ENCODE assay signal across 30 cellular contexts in genomic region chr7:129557686-129558481, GRCh38. TPM values are rescaled to one million over a fixed set of nuclear protein-coding genes. Genes with fewer than 3 reads are reported as not detected.
DNase-seq lines count a peak whose midpoint lies in the region; ATAC-seq and TF ChIP-seq lines count a peak whose summit lies in the region.
"Had no signal": no experiment of that assay in that cellular context is flagged by ENCODE, and none has a peak within 500 bp of the region (broad histone marks: within the 10 kb centered on the region; RNA-seq: fewer than 3 reads in every experiment).

No MANE protein-coding gene starts in this region.

- no peak overlapping the region for H2BK15ac ChIP-seq in H9 (ENCODE audit: low read depth, low read length)

- H4K5ac ChIP-seq in H9 (ENCODE audit: insufficient read length, low read depth, low read length): no peak overlapping the region

- no peak overlapping the region for H3K4me3 Mint-ChIP-seq in H9
- no peak overlapping the region for H3K4me3 Mint-ChIP-seq in activated CD8-positive, alpha-beta memory T cell treated with anti-CD3 and anti-CD28 coated beads, Interleukin-2, amount 10 ng/mL, durations not matched to agents 7 days and 5 days
- H3K4me3 Mint-ChIP-seq: activated CD4-positive, alpha-beta T cell treated with anti-CD3 and anti-CD28 coated beads for 36 hours; activated CD8-positive, alpha-beta T cell treated with anti-CD3 and anti-CD28 coated beads, Interleukin-2, amount 10 ng/mL, durations not matched to agents 7 days and 5 days; activated T-helper 17 cell treated with anti-CD3 and anti-CD28 coated beads, Interleukin-2, amount 50 U/mL, for 72 hours; nephron progenitor cell; stimulated activated naive B cell treated with anti-CD40 and anti-IgM and Interleukin-4, amounts not matched to agents 10 μg/mL and 1 μg/mL and 100 μg/mL, for 72 hours had no signal

- no peak overlapping the region for H3K23ac ChIP-seq in H9 (ENCODE audit: insufficient read length, low read depth, low read length)

- H4K91ac ChIP-seq in H9 (ENCODE audit: insufficient read length, low read depth, low read length): no peak overlapping the region

- no peaks in the 10 kb centered on the region for H3K9me3 Mint-ChIP-seq in H9
- H3K9me3 Mint-ChIP-seq in activated CD8-positive, alpha-beta memory T cell treated with anti-CD3 and anti-CD28 coated beads, Interleukin-2, amount 10 ng/mL, durations not matched to agents 7 days and 5 days (ENCODE audit: low read depth): no peaks in the 10 kb centered on the region
- H3K9me3 Mint-ChIP-seq: activated naive CD4-positive, alpha-beta T cell treated with anti-CD3 and anti-CD28 coated beads, Interleukin-2, amount 50 U/mL, for 72 hours; activated T-helper 17 cell treated with anti-CD3 and anti-CD28 coated beads, Interleukin-2, amount 50 U/mL, for 72 hours; nephron progenitor cell; stimulated activated naive B cell treated with anti-CD40 and anti-IgM and Interleukin-4, amounts not matched to agents 10 μg/mL and 1 μg/mL and 100 μg/mL, for 72 hours had no signal

- no peak overlapping the region for H2BK120ac ChIP-seq in H9 (ENCODE audit: low read depth, low read length, poor library complexity, severe bottlenecking)

- peak overlapping the region; percentile 8 for H3K4me2 ChIP-seq in H9 (ENCODE audit: insufficient read depth, insufficient read length, low read length)
- H3K4me2 ChIP-seq in OCI-LY3 (ENCODE audit: low read length): peak overlapping the region; percentile 11; the same call in 1 of the 2 replicates

- no peaks in the 10 kb centered on the region for H3K79me1 ChIP-seq in H9 (ENCODE audit: insufficient read depth, low read depth, low read length, poor library complexity, severe bottlenecking)

- no peak overlapping the region for H3K9ac ChIP-seq in H9 (ENCODE audit: extremely low read depth, insufficient read length, low read length)
- no peak overlapping the region for H3K9ac ChIP-seq in OCI-LY3 (ENCODE audit: low read length)

- WGBS in H9 (ENCODE audit: extremely low coverage, insufficient read length, low lambda C conversion rate): no CpG with 5 or more reads among the region's 11 CpGs

- H4K8ac ChIP-seq in H9 (replicated peaks; ENCODE audit: insufficient read length, low read depth, low read length): no peak overlapping the region

- H3K36me3 Mint-ChIP-seq in H9 (ENCODE audit: insufficient read depth in 1 of 3, low read depth in 3 of 3): no peaks in the 10 kb centered on the region
- no peaks in the 10 kb centered on the region for H3K36me3 Mint-ChIP-seq in activated CD8-positive, alpha-beta memory T cell treated with anti-CD3 and anti-CD28 coated beads, Interleukin-2, amount 10 ng/mL, durations not matched to agents 7 days and 5 days
- H3K36me3 Mint-ChIP-seq: activated naive CD4-positive, alpha-beta T cell treated with anti-CD3 and anti-CD28 coated beads, Interleukin-2, amount 50 U/mL, for 72 hours; stimulated activated naive B cell treated with anti-CD40 and anti-IgM and Interleukin-4, amounts not matched to agents 10 μg/mL and 1 μg/mL and 100 μg/mL, for 72 hours had no signal

- peaks cover 12% of the 10 kb centered on the region for H3K4me1 ChIP-seq in H9 (ENCODE audit: insufficient read depth, low read length)
- peaks cover 5% of the 10 kb centered on the region; the same call in 1 of the 2 replicates for H3K4me1 ChIP-seq in OCI-LY3 (ENCODE audit: low read length)
- H3K4me1 ChIP-seq: gastrocnemius medialis, pancreas had no signal

- no peak for ATAC-seq in GM19397 (IDR thresholded peaks at IDR 0.05; ENCODE audit: unreplicated experiment)
- no peak for ATAC-seq in activated CD8-positive, alpha-beta memory T cell treated with anti-CD3 and anti-CD28 coated beads, Interleukin-2, amount 10 ng/mL, durations not matched to agents 7 days and 5 days
- ATAC-seq: activated CD4-positive, alpha-beta T cell treated with anti-CD3 and anti-CD28 coated beads for 36 hours; activated CD8-positive, alpha-beta T cell treated with anti-CD3 and anti-CD28 coated beads, Interleukin-2, amount 10 ng/mL, durations not matched to agents 7 days and 5 days; activated naive CD4-positive, alpha-beta T cell treated with anti-CD3 and anti-CD28 coated beads, Interleukin-2, amount 50 U/mL, for 72 hours; activated T-helper 17 cell treated with anti-CD3 and anti-CD28 coated beads, Interleukin-2, amount 50 U/mL, for 72 hours; gastrocnemius medialis; Panc1; pancreas; stimulated activated naive B cell treated with anti-CD40 and anti-IgM and Interleukin-4, amounts not matched to agents 10 μg/mL and 1 μg/mL and 100 μg/mL, for 72 hours had no signal

- no peak overlapping the region for H2BK12ac ChIP-seq in H9 (ENCODE audit: insufficient read length, low read depth, low read length)

- peak overlapping the region; percentile 33 for H3K18ac ChIP-seq in H9 (ENCODE audit: insufficient read length, low read depth, low read length)

- no peaks in the 10 kb centered on the region for H3K79me2 ChIP-seq in H9 (ENCODE audit: insufficient read depth, low read length)
- H3K79me2 ChIP-seq in OCI-LY3 (ENCODE audit: low read length): no peaks in the 10 kb centered on the region

- no peaks in the 10 kb centered on the region for H3K23me2 ChIP-seq in H9 (ENCODE audit: insufficient read length, low read depth, low read length, poor library complexity, severe bottlenecking)

- no peak overlapping the region for H3K4me3 ChIP-seq in OCI-LY3 (ENCODE audit: low read length)
- H3K4me3 ChIP-seq: gastrocnemius medialis, pancreas, skin epidermis had no signal

- H3K9me3 ChIP-seq in H9 (ENCODE audit: control insufficient read depth, low read depth, low read length): no peaks in the 10 kb centered on the region
- H3K9me3 ChIP-seq in OCI-LY3 (ENCODE audit: insufficient read depth, low read length): no peaks in the 10 kb centered on the region
- H3K9me3 ChIP-seq: gastrocnemius medialis, pancreas had no signal

- H2AK5ac ChIP-seq in H9 (ENCODE audit: insufficient read length, low read length): no peak overlapping the region

- no peak overlapping the region for H3K56ac ChIP-seq in H9 (ENCODE audit: insufficient read length, low read depth, low read length)

- H4K20me1 ChIP-seq in H9 (ENCODE audit: control insufficient read depth, insufficient read depth, insufficient read length): no peaks in the 10 kb centered on the region
- H4K20me1 ChIP-seq in OCI-LY3 (ENCODE audit: insufficient read depth, low read length): no peaks in the 10 kb centered on the region

- no peak overlapping the region for H2BK5ac ChIP-seq in H9 (ENCODE audit: insufficient read length, low read length)

- CTCF ChIA-PET in activated CD8-positive, alpha-beta memory T cell treated with anti-CD3 and anti-CD28 coated beads, Interleukin-2, amount 10 ng/mL, durations not matched to agents 7 days and 5 days (lab: Charles Lee): interaction anchor here (1.5 kb wide), 1 partner anchor 16 kb away, joined by 3 read pairs; no protein-coding TSS in a partner anchor

- no peaks in the 10 kb centered on the region; the same call in 1 of the 2 replicates for H3K27me3 ChIP-seq in H9 (ENCODE audit: insufficient read depth, low read length)
- no peaks in the 10 kb centered on the region for H3K27me3 ChIP-seq in OCI-LY3 (ENCODE audit: low read depth, low read length)
- H3K27me3 ChIP-seq: pancreas had no signal

- H3T11ph ChIP-seq in H9 (ENCODE audit: low read length): no peak overlapping the region

- no peak overlapping the region for H3K27ac ChIP-seq in H9 (ENCODE audit: insufficient read length, low read depth, low read length)
- H3K27ac ChIP-seq in OCI-LY3 (ENCODE audit: low read length): no peak overlapping the region
- H3K27ac ChIP-seq: gastrocnemius medialis, pancreas, skin epidermis had no signal

- TF ChIP-seq CTCF in H9 (conservative IDR thresholded peaks at IDR 0.05): no peak
- no peak for TF ChIP-seq CTCF in OCI-LY3 (IDR thresholded peaks at IDR 0.05; ENCODE audit: low read depth, low read length)

- H2AFZ ChIP-seq in H9 (ENCODE audit: low read length) (no peak overlapping the region), OCI-LY3 (ENCODE audit: low read depth, low read length) (0 out of 2 replicates have a peak overlapping the region, but pooled peaks have one; percentile 46)

- peaks cover 14% of the 10 kb centered on the region; the same call in 1 of the 2 replicates for H3K27me3 Mint-ChIP-seq in H9 (ENCODE audit: low read depth)
- peaks cover 17% of the 10 kb centered on the region for H3K27me3 Mint-ChIP-seq in activated CD8-positive, alpha-beta memory T cell treated with anti-CD3 and anti-CD28 coated beads, Interleukin-2, amount 10 ng/mL, durations not matched to agents 7 days and 5 days

- H3K4me1 Mint-ChIP-seq in H9: peaks cover 21 to 33% of the 10 kb centered on the region in 2 experiments
- peaks cover 5% of the 10 kb centered on the region for H3K4me1 Mint-ChIP-seq in activated CD8-positive, alpha-beta memory T cell treated with anti-CD3 and anti-CD28 coated beads, Interleukin-2, amount 10 ng/mL, durations not matched to agents 7 days and 5 days
- H3K4me1 Mint-ChIP-seq: activated T-helper 17 cell treated with anti-CD3 and anti-CD28 coated beads, Interleukin-2, amount 50 U/mL, for 72 hours had no signal

- DNase-seq in H9: peak; percentile 77
- DNase-seq in NCI-H1417 (lab: John Stamatoyannopoulos, UW): peak in 2 of 3 experiments; percentile 68 to 83
- peak; percentile 68 for DNase-seq in iPS-NIHi7 (ENCODE audit: extremely low spot score)
- no peak for DNase-seq in NCI-H82 treated with DMSO at 0.1 percent for 48 hours (lab: John Stamatoyannopoulos, UW; ENCODE audit: unreplicated experiment)
- no peak for DNase-seq in activated CD8-positive, alpha-beta memory T cell treated with anti-CD3 and anti-CD28 coated beads, Interleukin-2, amount 10 ng/mL, durations not matched to agents 7 days and 5 days
- DNase-seq: activated CD4-positive, alpha-beta T cell treated with anti-CD3 and anti-CD28 coated beads for 36 hours; activated CD8-positive, alpha-beta T cell treated with anti-CD3 and anti-CD28 coated beads, Interleukin-2, amount 10 ng/mL, durations not matched to agents 7 days and 5 days; amygdala; C1 segment of cervical spinal cord; COR-L47; DMS53; gastrocnemius medialis; KG1; NCI-H1105; NCI-H2081 treated with DMSO at 0.1 percent for 48 hours; NCI-H446 treated with DMSO at 0.1 percent for 48 hours; nephron progenitor cell; pancreas; retina; SIG-M5; stimulated activated naive B cell treated with anti-CD40 and anti-IgM and Interleukin-4, amounts not matched to agents 10 μg/mL and 1 μg/mL and 100 μg/mL, for 72 hours; substantia nigra; trophoblast cell had no signal

- H2BK20ac ChIP-seq in H9 (ENCODE audit: low read depth, low read length, poor library complexity, severe bottlenecking): no peak overlapping the region

- no peak overlapping the region for H3K4ac ChIP-seq in H9 (ENCODE audit: low read depth, low read length)

- 0 out of 7 replicates have a peak overlapping the region, but pooled peaks of 1 of the 3 experiments have one; percentile 3 for H3K27ac Mint-ChIP-seq in H9
- H3K27ac Mint-ChIP-seq in activated CD8-positive, alpha-beta memory T cell treated with anti-CD3 and anti-CD28 coated beads, Interleukin-2, amount 10 ng/mL, durations not matched to agents 7 days and 5 days: no peak overlapping the region
- H3K27ac Mint-ChIP-seq: activated CD4-positive, alpha-beta T cell treated with anti-CD3 and anti-CD28 coated beads for 36 hours; activated CD8-positive, alpha-beta T cell treated with anti-CD3 and anti-CD28 coated beads, Interleukin-2, amount 10 ng/mL, durations not matched to agents 7 days and 5 days; activated naive CD4-positive, alpha-beta T cell treated with anti-CD3 and anti-CD28 coated beads, Interleukin-2, amount 50 U/mL, for 72 hours; activated T-helper 17 cell treated with anti-CD3 and anti-CD28 coated beads, Interleukin-2, amount 50 U/mL, for 72 hours; nephron progenitor cell; stimulated activated naive B cell treated with anti-CD40 and anti-IgM and Interleukin-4, amounts not matched to agents 10 μg/mL and 1 μg/mL and 100 μg/mL, for 72 hours had no signal

- no peak overlapping the region for H3K14ac ChIP-seq in H9 (ENCODE audit: insufficient read depth, low read length)

- H3K36me3 ChIP-seq in OCI-LY3 (replicated peaks; ENCODE audit: low read depth, low read length): no peaks in the 10 kb centered on the region
- H3K36me3 ChIP-seq: gastrocnemius medialis, pancreas had no signal

RNA-seq across cellular contexts. Expression of gene NRF1, which starts 53.6 kb away (rescaled TPM):
- total RNA-seq in H9 (2021): 19.3 and 20.0 TPM in 2 replicates
- total RNA-seq in activated CD8-positive, alpha-beta memory T cell treated with anti-CD3 and anti-CD28 coated beads, Interleukin-2, amount 10 ng/mL, durations not matched to agents 7 days and 5 days: 10 to 100 TPM; 26.4 to 29.5 TPM

RNA-seq across cellular contexts. Expression of gene SMKR1, which starts 55.6 kb away (rescaled TPM):
- 0.35 and 0.87 TPM in 2 replicates for total RNA-seq in H9 (2021)
- total RNA-seq in activated CD8-positive, alpha-beta memory T cell treated with anti-CD3 and anti-CD28 coated beads, Interleukin-2, amount 10 ng/mL, durations not matched to agents 7 days and 5 days: 1 to 10 TPM; 2.3 to 5.3 TPM
- total RNA-seq: G401, gastrocnemius medialis had no signal

Comparison
In these comparisons a context has a peak if more than half of its experiments do, and no peak if none do; other contexts are left out.
1. DNase-seq: peak in H9 (single experiment), NCI-H1417 (2 of 3) and iPS-NIHi7 (single experiment); none in NCI-H82 treated with DMSO at 0.1 percent for 48 hours (single experiment) and activated CD8-positive, alpha-beta memory T cell treated with anti-CD3 and anti-CD28 coated beads, Interleukin-2, amount 10 ng/mL, durations not matched to agents 7 days and 5 days (single experiment).